In genomic region chr2:2587364-2587763, GRCh38 we compare ENCODE assay signal across 18 cellular contexts.
DNase-seq lines count a peak whose midpoint lies in the region; ATAC-seq and TF ChIP-seq lines count a peak whose summit lies in the region.
"Had no signal": no experiment of that assay in that cellular context is flagged by ENCODE, and none has a peak within 500 bp of the region (broad histone marks: within the 10 kb centered on the region; RNA-seq: fewer than 3 reads in every experiment).

No MANE protein-coding gene starts in this region.

- no peak overlapping the region for H3K4me3 ChIP-seq in WERI-Rb-1 (ENCODE audit: low read depth, low read length)
- H3K4me3 ChIP-seq: PC-9 had no signal

- ATAC-seq in stimulated activated naive CD8-positive, alpha-beta T cell treated with anti-CD3 and anti-CD28 coated beads, Interleukin-15, Interleukin-2, amounts not matched to agents 100 U/mL and 50 U/mL, for 24 hours, result no peak
- ATAC-seq in HG03039 (IDR thresholded peaks at IDR 0.05; ENCODE audit: unreplicated experiment), result no peak

- DNase-seq in NCI-H748 (lab: John Stamatoyannopoulos, UW; ENCODE audit: unreplicated experiment) (peak; percentile 34), NCI-H748 treated with DMSO at 0.1 percent for 48 hours (lab: John Stamatoyannopoulos, UW) (no peak), NCI-H345 treated with DMSO at 0.1 percent for 48 hours (lab: John Stamatoyannopoulos, UW; ENCODE audit: unreplicated experiment) (peak; percentile 83), WERI-Rb-1 (peak; percentile 50)
- no peak for DNase-seq in activated CD4-positive, alpha-beta T cell treated with anti-CD3 and anti-CD28 coated beads, Interleukin-2, amount 50 U/mL, for 1 hour
- DNase-seq in stimulated activated naive CD8-positive, alpha-beta T cell treated with anti-CD3 and anti-CD28 coated beads, Interleukin-15, Interleukin-2, amounts not matched to agents 100 U/mL and 50 U/mL, for 24 hours, result no peak
- DNase-seq: CD4-positive, CD25-positive, alpha-beta regulatory T cell; DMS 273 treated with DMSO at 0.1 percent for 48 hours; GOT3; HCEC 1CT; IMR-90; NCI-H1694 treated with DMSO at 0.1 percent for 48 hours; NCI-H226; PC-9; RPMI8226; SHP77 had no signal

- H3K27me3 ChIP-seq in WERI-Rb-1 (ENCODE audit: insufficient read depth, low read depth, severe bottlenecking), result peaks cover 57% of the 10 kb centered on the region

- H3K9me3 ChIP-seq in WERI-Rb-1 (ENCODE audit: severe bottlenecking), result no peaks in the 10 kb centered on the region

- H3K36me3 ChIP-seq in WERI-Rb-1, result no peaks in the 10 kb centered on the region

- no peak for TF ChIP-seq CTCF in WERI-Rb-1 (IDR thresholded peaks at IDR 0.05; ENCODE audit: low read depth, low read length)

- H3K27ac ChIP-seq in WERI-Rb-1, result no peak overlapping the region
- H3K27ac ChIP-seq: KMS-11, PC-9 had no signal

Comparison
In these comparisons a context has a peak if more than half of its experiments do, and no peak if none do; other contexts are left out.
1. DNase-seq: peak in NCI-H748 (single experiment), NCI-H345 treated with DMSO at 0.1 percent for 48 hours (single experiment) and WERI-Rb-1 (single experiment); none in NCI-H748 treated with DMSO at 0.1 percent for 48 hours (single experiment), activated CD4-positive, alpha-beta T cell treated with anti-CD3 and anti-CD28 coated beads, Interleukin-2, amount 50 U/mL, for 1 hour (single experiment) and stimulated activated naive CD8-positive, alpha-beta T cell treated with anti-CD3 and anti-CD28 coated beads, Interleukin-15, Interleukin-2, amounts not matched to agents 100 U/mL and 50 U/mL, for 24 hours (single experiment).